ENCODE assay signal across 10 cellular contexts in the genomic region with DNA sequence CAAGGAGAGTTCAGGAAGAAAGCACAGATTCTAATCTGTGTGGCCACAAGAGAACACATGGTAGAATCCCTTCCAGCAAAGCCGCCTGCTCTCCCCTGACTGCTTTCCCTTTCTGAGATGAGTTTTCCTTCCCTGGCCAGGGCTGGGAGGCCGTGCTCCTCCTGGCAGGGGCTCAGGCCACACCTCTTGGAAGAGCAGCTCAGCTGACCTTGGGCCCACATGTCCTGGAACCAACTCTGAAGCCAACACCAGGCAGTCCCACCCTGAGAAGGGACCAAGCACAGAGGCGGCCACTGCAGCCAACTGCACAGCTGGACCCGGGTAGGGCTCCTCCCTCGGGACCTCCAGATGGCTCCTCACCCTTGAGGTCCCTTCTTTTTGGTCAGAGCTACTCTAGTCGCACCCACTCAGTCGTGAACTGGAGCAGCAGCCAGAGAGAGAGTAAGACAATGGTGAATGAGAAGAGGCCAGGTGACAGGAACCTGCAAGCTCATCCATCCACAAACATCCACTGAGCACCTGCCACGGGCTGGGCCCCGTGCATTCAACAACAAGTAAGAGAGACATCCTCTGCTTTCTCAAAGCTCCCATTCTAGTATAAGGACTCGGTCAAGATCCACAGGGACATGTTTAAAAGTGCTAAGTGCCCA. TPM values are rescaled to one million over a fixed set of nuclear protein-coding genes. Genes with fewer than 3 reads are reported as not detected.
DNase-seq lines count a peak whose midpoint lies in the region; ATAC-seq and TF ChIP-seq lines count a peak whose summit lies in the region.
"Had no signal": no experiment of that assay in that cellular context is flagged by ENCODE, and none has a peak within 500 bp of the region (broad histone marks: within the 10 kb centered on the region; RNA-seq: fewer than 3 reads in every experiment).

No MANE protein-coding gene starts in this region.

- peak in 1 of 2 donors; percentile 74 for TF ChIP-seq EP300 in tibial nerve (IDR thresholded peaks at IDR 0.05)

- POLR2A ChIA-PET in activated CD4-positive, alpha-beta T cell treated with anti-CD3 and anti-CD28 coated beads, Interleukin-2, amount 10 ng/mL, durations not matched to agents 7 days and 5 days (lab: Charles Lee), result no interaction called here

- no peaks in the 10 kb centered on the region for H3K9me3 Mint-ChIP-seq in activated CD4-positive, alpha-beta T cell treated with anti-CD3 and anti-CD28 coated beads, Interleukin-2, amount 10 ng/mL, durations not matched to agents 7 days and 5 days

- H3K36me3 ChIP-seq in colonic mucosa (peaks cover 6% of the 10 kb centered on the region), mucosa of descending colon (ENCODE audit: low read depth) (no peaks in the 10 kb centered on the region), tibial nerve (peaks cover 0 to 6% (median 0%) of the 10 kb centered on the region in 3 donors)

- H3K36me3 Mint-ChIP-seq in activated CD4-positive, alpha-beta T cell treated with anti-CD3 and anti-CD28 coated beads, Interleukin-2, amount 10 ng/mL, durations not matched to agents 7 days and 5 days (ENCODE audit: low read depth), result peaks cover 55% of the 10 kb centered on the region

- H3K27me3 ChIP-seq in colonic mucosa, result no peaks in the 10 kb centered on the region
- no peaks in the 10 kb centered on the region for H3K27me3 ChIP-seq in tibial nerve

- peaks cover 95% of the 10 kb centered on the region for H3K4me1 Mint-ChIP-seq in activated CD4-positive, alpha-beta T cell treated with anti-CD3 and anti-CD28 coated beads, Interleukin-2, amount 10 ng/mL, durations not matched to agents 7 days and 5 days

- peak; percentile 5 for ATAC-seq in mucosa of descending colon
- no peak for ATAC-seq in HG02885 (IDR thresholded peaks at IDR 0.05; ENCODE audit: poor library complexity, unreplicated experiment)
- ATAC-seq in GM19324 (IDR thresholded peaks at IDR 0.05; ENCODE audit: low FRiP score, unreplicated experiment), result no peak
- ATAC-seq: K562 had no signal

- CTCF ChIA-PET in activated CD4-positive, alpha-beta T cell treated with anti-CD3 and anti-CD28 coated beads, Interleukin-2, amount 10 ng/mL, durations not matched to agents 7 days and 5 days (lab: Charles Lee), result interaction anchor here (0.5 to 15.0 kb wide), 5 partner anchors 11 to 37 kb away, joined by 4 to 209 read pairs (median 5); no protein-coding TSS in a partner anchor

- H3K4me1 ChIP-seq in colonic mucosa (peaks cover 21% of the 10 kb centered on the region), mucosa of descending colon (ENCODE audit: low read depth) (peaks cover 56% of the 10 kb centered on the region), tibial nerve (peaks cover 19 to 100% (median 98%) of the 10 kb centered on the region in 4 donors)

- intact Hi-C loops in colonic mucosa (cut with DNase I) (no loop called here), mucosa of descending colon (cut with DNase I, micrococcal nuclease) (no loop called here)

- TF ChIP-seq POLR2A in tibial nerve (IDR thresholded peaks at IDR 0.05), result peak in 1 of 2 donors; percentile 57

- H3K4me3 ChIP-seq in colonic mucosa (no peak overlapping the region), mucosa of descending colon (no peak overlapping the region), tibial nerve (no peak overlapping the region)
- H3K4me3 ChIP-seq: K562 had no signal

- H3K9ac ChIP-seq in colonic mucosa (ENCODE audit: low read depth in 2 of 2, low read length in 2 of 2), result peak overlapping the region in 1 of 2 donors; percentile 55

- no peak overlapping the region for H3K4me3 Mint-ChIP-seq in activated CD4-positive, alpha-beta T cell treated with anti-CD3 and anti-CD28 coated beads, Interleukin-2, amount 10 ng/mL, durations not matched to agents 7 days and 5 days

- 25 to 35% methylated on average over 10 of the region's 10 CpGs for WGBS in tibial nerve, 2 donors

- TF ChIP-seq CTCF in colonic mucosa (IDR thresholded peaks at IDR 0.05) (no peak), mucosa of descending colon (IDR thresholded peaks at IDR 0.05) (no peak), tibial nerve (IDR thresholded peaks at IDR 0.05) (no peak)

- H3K9me3 ChIP-seq in colonic mucosa (no peaks in the 10 kb centered on the region), mucosa of descending colon (no peaks in the 10 kb centered on the region), tibial nerve (no peaks in the 10 kb centered on the region)

- no peak for DNase-seq in activated CD4-positive, alpha-beta T cell treated with anti-CD3 and anti-CD28 coated beads, Interleukin-2, amount 10 ng/mL, durations not matched to agents 7 days and 5 days
- DNase-seq in activated CD4-positive, alpha-beta T cell treated with anti-CD3 and anti-CD28 coated beads, Interleukin-2, amount 50 U/mL, for 4 hours, result no peak
- DNase-seq in colonic mucosa (peak; percentile 58), mucosa of descending colon (peak in 2 of 3 donors; percentile 57 to 69), tibial nerve (ENCODE audit: low spot score in 2 of 2) (peak; percentile 68 to 73), NK-92 (lab: John Stamatoyannopoulos, UW; ENCODE audit: unreplicated experiment) (no peak)
- DNase-seq: activated CD4-positive, CD25-positive, alpha-beta regulatory T cell treated with anti-CD3 and anti-CD28 coated beads, Interleukin-2, amount 50 U/mL, for 72 hours had no signal

- H3K27me3 Mint-ChIP-seq in activated CD4-positive, alpha-beta T cell treated with anti-CD3 and anti-CD28 coated beads, Interleukin-2, amount 10 ng/mL, durations not matched to agents 7 days and 5 days, result no peaks in the 10 kb centered on the region

- H3K27ac Mint-ChIP-seq in activated CD4-positive, alpha-beta T cell treated with anti-CD3 and anti-CD28 coated beads, Interleukin-2, amount 10 ng/mL, durations not matched to agents 7 days and 5 days, result peak overlapping the region; percentile 92

- peak overlapping the region; percentile 63 for H3K27ac ChIP-seq in colonic mucosa
- H3K27ac ChIP-seq in tibial nerve, result peak overlapping the region; percentile 71 to 98 (median 86)

RNA-seq across cellular contexts. Expression of gene FAM53B, which starts 40.3 kb away (rescaled TPM):
- total RNA-seq in activated CD4-positive, alpha-beta T cell treated with anti-CD3 and anti-CD28 coated beads, Interleukin-2, amount 10 ng/mL, durations not matched to agents 7 days and 5 days, result 10 to 100 TPM; 30.1 to 30.9 TPM
- total RNA-seq in colonic mucosa, result 10 to 100 TPM; 43.3 to 45.2 TPM
- total RNA-seq in mucosa of descending colon, result 10 to 100 TPM; 37.2 to 48.0 (median 44.2) TPM
- total RNA-seq in tibial nerve, result 10 to 100 TPM; 60.8 to 84.8 (median 78.8) TPM

Comparison
In these comparisons a context has a peak if more than half of its experiments do, and no peak if none do; other contexts are left out.
1. DNase-seq: peak in colonic mucosa (single experiment), mucosa of descending colon (2 of 3) and tibial nerve (2 of 2); none in activated CD4-positive, alpha-beta T cell treated with anti-CD3 and anti-CD28 coated beads, Interleukin-2, amount 10 ng/mL, durations not matched to agents 7 days and 5 days (single experiment), activated CD4-positive, alpha-beta T cell treated with anti-CD3 and anti-CD28 coated beads, Interleukin-2, amount 50 U/mL, for 4 hours (0 of 2) and NK-92 (single experiment).